In genomic region chr9:133534346-133535284, GRCh38 we compare ENCODE assay signal across 8 cellular contexts. TPM values are rescaled to one million over a fixed set of nuclear protein-coding genes. Genes with fewer than 3 reads are reported as not detected.
DNase-seq lines count a peak whose midpoint lies in the region; ATAC-seq and TF ChIP-seq lines count a peak whose summit lies in the region.

ADAMTSL2 (plus strand) TSS chr9:133534704; CDS start chr9:133536713, 2,009 bp downstream.

- no peaks in the 10 kb centered on the region for H3K36me3 ChIP-seq in thoracic aorta

- no peaks in the 10 kb centered on the region for H3K36me3 Mint-ChIP-seq in naive thymus-derived CD8-positive, alpha-beta T cell

- DNase-seq in AG08395 (ENCODE audit: low spot score), result peak; percentile 60
- DNase-seq in Jurkat, Clone E6-1 (ENCODE audit: low read depth, low spot score), result peak; percentile 36
- DNase-seq in activated CD4-positive, alpha-beta T cell treated with anti-CD3 and anti-CD28 coated beads for 48 hours, result peak; percentile 38
- DNase-seq in fibroblast of mammary gland (ENCODE audit: low read depth), result peak; percentile 50
- DNase-seq in naive thymus-derived CD8-positive, alpha-beta T cell, result peak; percentile 17 to 78 (median 60)
- no peak for DNase-seq in thoracic aorta (ENCODE audit: low spot score)
- DNase-seq in COLO829 (ENCODE audit: low spot score), result no peak
- DNase-seq in foreskin melanocyte, result no peak

- H3K9me3 ChIP-seq in thoracic aorta, result no peaks in the 10 kb centered on the region

- no peak within 1 kb of the TSS for H3K4me3 ChIP-seq in Jurkat, Clone E6-1 (ENCODE audit: low read length)
- H3K4me3 ChIP-seq in fibroblast of mammary gland (ENCODE audit: control insufficient read depth, low read depth, low read length), result no peak within 1 kb of the TSS
- H3K4me3 ChIP-seq in thoracic aorta, result peak within 1 kb of the TSS; percentile 64

- peak within 1 kb of the TSS in 7 of 10 donors; percentile 21 to 75 (median 56) for H3K27ac Mint-ChIP-seq in naive thymus-derived CD8-positive, alpha-beta T cell

- TF ChIP-seq CTCF in fibroblast of mammary gland (conservative IDR thresholded peaks at IDR 0.05; ENCODE audit: control insufficient read depth, insufficient read depth, low read depth, low read length), result no peak
- TF ChIP-seq CTCF in thoracic aorta (IDR thresholded peaks at IDR 0.05), result no peak

- H3K27me3 ChIP-seq in thoracic aorta (replicated peaks; ENCODE audit: insufficient read depth), result no peaks in the 10 kb centered on the region

- H3K4me3 Mint-ChIP-seq in naive thymus-derived CD8-positive, alpha-beta T cell, result peak within 1 kb of the TSS; percentile 42 to 80 (median 64)

- peak; percentile 87 to 90 for ATAC-seq in naive thymus-derived CD8-positive, alpha-beta T cell
- ATAC-seq in thoracic aorta (ENCODE audit: insufficient number of reproducible peaks, low FRiP score, low read depth), result peak; percentile 62

- H3K27ac ChIP-seq in thoracic aorta, result peak within 1 kb of the TSS in 1 of 2 donors; percentile 38

- POLR2A ChIA-PET in naive thymus-derived CD8-positive, alpha-beta T cell (lab: Charles Lee), result interaction anchor here (1.9 kb wide), 1 partner anchor 25 kb away, joined by 14 read pairs; no protein-coding TSS in a partner anchor

- peaks cover 14 to 16% of the 10 kb centered on the region in 2 donors for H3K4me1 ChIP-seq in thoracic aorta (ENCODE audit: control insufficient read depth in 1 of 2, low read depth in 2 of 2)

- H3K27me3 Mint-ChIP-seq in naive thymus-derived CD8-positive, alpha-beta T cell, result peaks cover 0 to 11% (median 0%) of the 10 kb centered on the region in 5 donors

- H3K4me1 Mint-ChIP-seq in naive thymus-derived CD8-positive, alpha-beta T cell, result peaks cover 11 to 30% (median 22%) of the 10 kb centered on the region in 4 donors

- H3K9me3 Mint-ChIP-seq in naive thymus-derived CD8-positive, alpha-beta T cell, result no peaks in the 10 kb centered on the region

RNA-seq across cellular contexts. Expression of gene ADAMTSL2, which starts in this region (rescaled TPM):
- polyA plus RNA-seq in Jurkat, Clone E6-1 (2012; ENCODE audit: insufficient read depth, insufficient read length), result 0.38 TPM
- under 1 TPM; 0.44 to 0.66 TPM for total RNA-seq in naive thymus-derived CD8-positive, alpha-beta T cell
- polyA plus RNA-seq in naive thymus-derived CD8-positive, alpha-beta T cell, result under 1 TPM in 2 of 3 donors, not detected in 1; 0.03 to 0.14 TPM
- total RNA-seq in thoracic aorta, result 1 to 10 TPM; 2.8 to 5.5 TPM

Comparison
In these comparisons a context has a peak if more than half of its experiments do, and no peak if none do; other contexts are left out.
1. Peak in DNase-seq and ATAC-seq in naive thymus-derived CD8-positive, alpha-beta T cell; RNA of the gene not detected or under 1 TPM.
2. DNase-seq: peak in AG08395 (single experiment), Jurkat, Clone E6-1 (single experiment), activated CD4-positive, alpha-beta T cell treated with anti-CD3 and anti-CD28 coated beads for 48 hours (single experiment) and fibroblast of mammary gland (single experiment); none in thoracic aorta (single experiment), COLO829 (single experiment) and foreskin melanocyte (single experiment).